8 cellular contexts compared by ENCODE assay signal in genomic region chr17:8124350-8125195, GRCh38. TPM values are rescaled to one million over a fixed set of nuclear protein-coding genes. Genes with fewer than 3 reads are reported as not detected.
A peak's percentile ranks its signal among the peaks of the same experiment; 100 is the strongest.
DNase-seq lines count a peak whose midpoint lies in the region; FAIRE-seq and TF ChIP-seq lines count a peak whose summit lies in the region.

No MANE protein-coding gene starts in this region.

- H3K4me1 ChIP-seq in ectodermal cell (ENCODE audit: control insufficient read depth, insufficient read depth, low read length) (peaks cover 18% of the 10 kb centered on the region), trophoblast cell (ENCODE audit: control insufficient read depth in 1 of 2, insufficient read depth in 2 of 2, low read length in 2 of 2) (peaks cover 26 to 41% of the 10 kb centered on the region in 2 experiments)

- H3K79me1 ChIP-seq in trophoblast cell (ENCODE audit: low read length), result no peaks in the 10 kb centered on the region

- H2BK5ac ChIP-seq in trophoblast cell (ENCODE audit: low read depth, low read length, poor library complexity), result no peak overlapping the region

- H3K9me3 ChIP-seq in ectodermal cell (ENCODE audit: control insufficient read depth, low read length) (no peaks in the 10 kb centered on the region), trophoblast cell (ENCODE audit: insufficient read depth, low read depth, low read length) (peaks cover 3% of the 10 kb centered on the region)

- H3K79me2 ChIP-seq in trophoblast cell (ENCODE audit: control insufficient read depth, insufficient read depth, low read length, poor library complexity), result no peaks in the 10 kb centered on the region

- FAIRE-seq in GM12891 (lab: Jason Lieb, UNC), result no peak

- H4K91ac ChIP-seq in trophoblast cell (ENCODE audit: low read depth, low read length), result no peak overlapping the region

- peak overlapping the region; percentile 80 for H3K4me2 ChIP-seq in trophoblast cell (ENCODE audit: low read length)

- no peak for TF ChIP-seq POLR2A in GM12891 (IDR thresholded peaks at IDR 0.05; ENCODE audit: low read depth, low read length)

- no peak overlapping the region for H2AFZ ChIP-seq in trophoblast cell (ENCODE audit: insufficient read depth, low read length, poor library complexity)

- H3K36me3 ChIP-seq in ectodermal cell (ENCODE audit: control insufficient read depth, insufficient read depth, low read length), result no peaks in the 10 kb centered on the region
- H3K36me3 ChIP-seq in trophoblast cell (ENCODE audit: control insufficient read depth in 1 of 2, insufficient read depth in 2 of 2, low read length in 2 of 2), result no peaks in the 10 kb centered on the region

- no peak overlapping the region for H3K23ac ChIP-seq in trophoblast cell (ENCODE audit: low read length)

- H3K27me3 ChIP-seq in ectodermal cell (ENCODE audit: control insufficient read depth, insufficient read depth, low read length, poor library complexity, severe bottlenecking) (peaks cover 81% of the 10 kb centered on the region), trophoblast cell (ENCODE audit: insufficient read depth, low read length) (peaks cover 38% of the 10 kb centered on the region)

- H2BK12ac ChIP-seq in trophoblast cell (ENCODE audit: low read length), result no peak overlapping the region

- H3K4me3 ChIP-seq in ectodermal cell (ENCODE audit: insufficient read depth, low read depth, low read length) (peak overlapping the region; percentile 80), trophoblast cell (ENCODE audit: low read depth, low read length) (peak overlapping the region; percentile 58)

- no peak overlapping the region for H4K12ac ChIP-seq in trophoblast cell (ENCODE audit: low read depth, low read length)

- peak; percentile 66 for DNase-seq in activated effector memory CD4-positive, alpha-beta T cell treated with anti-CD3 and anti-CD28 coated beads, Interleukin-2, amount 50 U/mL, for 16 hours
- DNase-seq in activated effector memory CD4-positive, alpha-beta T cell treated with Interleukin-2 at 50 U/mL for 16 hours, result no peak
- DNase-seq in SHP77 treated with DMSO at 0.1 percent for 48 hours (lab: John Stamatoyannopoulos, UW) (peak; percentile 47), trophoblast cell (peak in 1 of 2 donors; percentile 31), NOMO-1 treated with dmso at 0.1 percent for 144 hours (lab: John Stamatoyannopoulos, UW; ENCODE audit: unreplicated experiment) (no peak), NCI-H2029 treated with DMSO at 0.1 percent for 48 hours (lab: John Stamatoyannopoulos, UW) (no peak), GM12891 (ENCODE audit: insufficient read length, low spot score) (no peak)

- no peak overlapping the region for H3K18ac ChIP-seq in trophoblast cell (ENCODE audit: low read length)

- H2AK5ac ChIP-seq in trophoblast cell (ENCODE audit: low read length), result no peak overlapping the region

- H3K9ac ChIP-seq in trophoblast cell (ENCODE audit: low read length), result no peak overlapping the region

- H2BK120ac ChIP-seq in trophoblast cell (ENCODE audit: insufficient read depth, low read length, poor library complexity), result no peak overlapping the region

- no peak overlapping the region for H3K14ac ChIP-seq in trophoblast cell (ENCODE audit: low read length)

- no peak overlapping the region for H3K4ac ChIP-seq in trophoblast cell (ENCODE audit: low read depth, low read length)

- no peak overlapping the region for H4K8ac ChIP-seq in trophoblast cell (ENCODE audit: low read depth, low read length)

- WGBS in ectodermal cell, 2 experiments, result 3 to 4% methylated on average over 24 of the region's 24 CpGs
- no CpG with 5 or more reads among the region's 24 CpGs for WGBS in trophoblast cell (ENCODE audit: extremely low coverage, insufficient coverage, insufficient read length)

- H3K27ac ChIP-seq in ectodermal cell (ENCODE audit: insufficient read depth, low read depth, low read length, poor library complexity, severe bottlenecking) (no peak overlapping the region), trophoblast cell (ENCODE audit: low read depth, low read length) (no peak overlapping the region)

TF ChIP-seq in GM12891, 5 proteins besides CTCF, POLR2A, EP300 and RAD21:
- no peak for TF ChIP-seq POU2F2 (IDR thresholded peaks at IDR 0.05; ENCODE audit: low read depth, low read length)
- TF ChIP-seq PAX5 (IDR thresholded peaks at IDR 0.05; ENCODE audit: insufficient read depth, low read length, severe bottlenecking), result no peak
- TF ChIP-seq TAF1 (IDR thresholded peaks at IDR 0.05; ENCODE audit: low read depth, low read length), result no peak
- no peak for TF ChIP-seq POLR2AphosphoS5 (IDR thresholded peaks at IDR 0.05; ENCODE audit: low read depth, low read length)
- no peak for TF ChIP-seq SPI1 (IDR thresholded peaks at IDR 0.05; ENCODE audit: low read depth, low read length)

RNA-seq across cellular contexts. Expression of gene HES7, which starts 0.7 kb away (rescaled TPM):
- not detected for polyA plus RNA-seq in ectodermal cell (2013, experiment 1 of 4)
- 0.21 TPM for polyA plus RNA-seq in ectodermal cell (2013, experiment 2 of 4)
- polyA plus RNA-seq in ectodermal cell (2013, experiment 3 of 4), result 0.91 TPM
- 0.53 TPM for polyA plus RNA-seq in ectodermal cell (2013, experiment 4 of 4)
- 0.29 and 0.49 TPM in 2 replicates for polyA plus RNA-seq in trophoblast cell (2013)
- polyA plus RNA-seq in GM12891 (2012; ENCODE audit: low read depth, missing spikeins), result 0.39 TPM

RNA-seq across cellular contexts. Expression of gene ALOXE3, which starts 6.3 kb away (rescaled TPM):
- not detected for polyA plus RNA-seq in ectodermal cell (2013, experiment 1 of 4)
- not detected for polyA plus RNA-seq in ectodermal cell (2013, experiment 2 of 4)
- not detected for polyA plus RNA-seq in ectodermal cell (2013, experiment 3 of 4)
- not detected for polyA plus RNA-seq in ectodermal cell (2013, experiment 4 of 4)
- 0.26 and 0.31 TPM in 2 replicates for polyA plus RNA-seq in trophoblast cell (2013)
- polyA plus RNA-seq in GM12891 (2012; ENCODE audit: low read depth, missing spikeins), result not detected

RNA-seq across cellular contexts. Expression of gene PER1, which starts 27.6 kb away (rescaled TPM):
- 20.6 TPM for polyA plus RNA-seq in ectodermal cell (2013, experiment 1 of 4)
- 22.6 TPM for polyA plus RNA-seq in ectodermal cell (2013, experiment 2 of 4)
- polyA plus RNA-seq in ectodermal cell (2013, experiment 3 of 4), result 20.0 TPM
- 21.2 TPM for polyA plus RNA-seq in ectodermal cell (2013, experiment 4 of 4)
- polyA plus RNA-seq in trophoblast cell (2013), result 13.5 and 14.1 TPM in 2 replicates
- polyA plus RNA-seq in GM12891 (2012; ENCODE audit: low read depth, missing spikeins), result 17.1 TPM

RNA-seq across cellular contexts. Expression of gene ALOX12B, which starts 37.1 kb away (rescaled TPM):
- polyA plus RNA-seq in ectodermal cell (2013, experiment 1 of 4), result 1.6 TPM
- 0.39 TPM for polyA plus RNA-seq in ectodermal cell (2013, experiment 2 of 4)
- polyA plus RNA-seq in ectodermal cell (2013, experiment 3 of 4), result 0.32 TPM
- polyA plus RNA-seq in ectodermal cell (2013, experiment 4 of 4), result 0.45 TPM
- polyA plus RNA-seq in trophoblast cell (2013), result 0.07 and 0.08 TPM in 2 replicates
- polyA plus RNA-seq in GM12891 (2012; ENCODE audit: low read depth, missing spikeins), result 0.12 TPM

RNA-seq across cellular contexts. Expression of gene VAMP2, which starts 38.2 kb away (rescaled TPM):
- polyA plus RNA-seq in ectodermal cell (2013, experiment 1 of 4), result 50.3 TPM
- polyA plus RNA-seq in ectodermal cell (2013, experiment 2 of 4), result 44.8 TPM
- polyA plus RNA-seq in ectodermal cell (2013, experiment 3 of 4), result 38.2 TPM
- 47.1 TPM for polyA plus RNA-seq in ectodermal cell (2013, experiment 4 of 4)
- 31.6 and 33.5 TPM in 2 replicates for polyA plus RNA-seq in trophoblast cell (2013)
- polyA plus RNA-seq in GM12891 (2012; ENCODE audit: low read depth, missing spikeins), result 40.0 TPM

Comparison
In these comparisons a context has a peak if more than half of its experiments do, and no peak if none do; other contexts are left out.
1. DNase-seq: peak in activated effector memory CD4-positive, alpha-beta T cell treated with anti-CD3 and anti-CD28 coated beads, Interleukin-2, amount 50 U/mL, for 16 hours (single experiment) and SHP77 treated with DMSO at 0.1 percent for 48 hours (single experiment); none in activated effector memory CD4-positive, alpha-beta T cell treated with Interleukin-2 at 50 U/mL for 16 hours (single experiment), NOMO-1 treated with dmso at 0.1 percent for 144 hours (single experiment), NCI-H2029 treated with DMSO at 0.1 percent for 48 hours (single experiment) and GM12891 (single experiment).